In genomic region chr4:123995939-123996338, GRCh38 we compare ENCODE assay signal across 21 cellular contexts.
DNase-seq lines count a peak whose midpoint lies in the region; ATAC-seq and TF ChIP-seq lines count a peak whose summit lies in the region.
"Had no signal": no experiment of that assay in that cellular context is flagged by ENCODE, and none has a peak within 500 bp of the region (broad histone marks: within the 10 kb centered on the region; RNA-seq: fewer than 3 reads in every experiment).

No MANE protein-coding gene starts in this region.

- H3K4me3 ChIP-seq in RWPE2 (ENCODE audit: severe bottlenecking) (no peak overlapping the region), mesendoderm (ENCODE audit: low read length) (no peak overlapping the region)
- H3K4me3 ChIP-seq: adrenal gland, hepatocyte, stomach had no signal

- H3K27me3 ChIP-seq in RWPE2 (ENCODE audit: insufficient read depth, poor library complexity, severe bottlenecking) (no peaks in the 10 kb centered on the region), mesendoderm (ENCODE audit: insufficient read depth, low read length, poor library complexity) (no peaks in the 10 kb centered on the region)
- H3K27me3 ChIP-seq: adrenal gland, hepatocyte, stomach had no signal

- no peak overlapping the region for H3K9ac ChIP-seq in mesendoderm (ENCODE audit: low read length)

- no peak overlapping the region for H3K27ac ChIP-seq in RWPE2 (ENCODE audit: poor library complexity, severe bottlenecking)
- H3K27ac ChIP-seq in mesendoderm (ENCODE audit: low read depth, low read length): no peak overlapping the region
- H3K27ac ChIP-seq: adrenal gland, hepatocyte, stomach had no signal

- no CpG with 5 or more reads among the region's 2 CpGs for WGBS in mesendoderm (ENCODE audit: extremely low coverage, insufficient coverage, low lambda C conversion rate)

- H3K36me3 ChIP-seq in RWPE2 (ENCODE audit: low read depth) (no peaks in the 10 kb centered on the region), mesendoderm (ENCODE audit: control insufficient read depth, insufficient read depth, low read length) (no peaks in the 10 kb centered on the region)
- H3K36me3 ChIP-seq: adrenal gland, stomach had no signal

- no peak overlapping the region for H4K5ac ChIP-seq in mesendoderm (ENCODE audit: low read length)

- H3K4me1 ChIP-seq in RWPE2 (ENCODE audit: insufficient read depth, poor library complexity, severe bottlenecking) (no peaks in the 10 kb centered on the region), mesendoderm (ENCODE audit: control insufficient read depth, low read depth, low read length) (no peaks in the 10 kb centered on the region)
- H3K4me1 ChIP-seq: adrenal gland, stomach had no signal

- H3K79me1 ChIP-seq in mesendoderm (ENCODE audit: low read length): no peaks in the 10 kb centered on the region

- no peak overlapping the region for H4K8ac ChIP-seq in mesendoderm (ENCODE audit: low read depth, low read length)

- H3K79me2 ChIP-seq in mesendoderm (ENCODE audit: control insufficient read depth, insufficient read depth, low read length): no peaks in the 10 kb centered on the region
- H3K79me2 ChIP-seq: hepatocyte had no signal

- no peak overlapping the region for H2BK5ac ChIP-seq in mesendoderm (ENCODE audit: low read length)

- H3K56ac ChIP-seq in mesendoderm (ENCODE audit: low read length): no peak overlapping the region

- H3K18ac ChIP-seq in mesendoderm (ENCODE audit: low read length): no peak overlapping the region

- no peak overlapping the region for H2BK120ac ChIP-seq in mesendoderm (ENCODE audit: low read depth, low read length)

- H3K9me3 ChIP-seq in RWPE2 (ENCODE audit: severe bottlenecking): peaks cover 2% of the 10 kb centered on the region
- H3K9me3 ChIP-seq: adrenal gland had no signal

- H3K4ac ChIP-seq in mesendoderm (ENCODE audit: low read depth, low read length): no peak overlapping the region

- peak; percentile 83 for DNase-seq in GM04503 (ENCODE audit: low read depth)
- DNase-seq in RWPE2 (ENCODE audit: low spot score): no peak
- peak; percentile 49 for DNase-seq in fibroblast of gingiva (ENCODE audit: low read depth)
- DNase-seq in renal cortical epithelial cell (ENCODE audit: low read depth): peak; percentile 89
- DNase-seq in mesendoderm: no peak
- no peak for DNase-seq in GM13977 (ENCODE audit: low spot score)
- DNase-seq: activated CD4-positive, alpha-beta T cell treated with anti-CD3 and anti-CD28 coated beads for 4 hours; activated T-cell treated with anti-CD3 and anti-CD28 coated beads, Interleukin-2, amount 50 U/mL, for 1 hour; CD4-positive, alpha-beta memory T cell; effector CD8-positive, alpha-beta T cell; KG1; left ventricle myocardium superior; NCI-H187; NCI-H526 treated with DMSO at 0.1 percent for 48 hours; small intestine; stomach; T-helper 17 cell had no signal

- in situ Hi-C loops in GM13977 (cut with MboI; ENCODE audit: low pct_unique_long_range_greater_than_20kb, low sequenced_read_pairs, unreplicated experiment): no loop called here

- ATAC-seq in RWPE2 (ENCODE audit: low read depth): peak; percentile 67; the same call in 2 of the 3 replicates
- ATAC-seq in HG02763 (IDR thresholded peaks at IDR 0.05; ENCODE audit: unreplicated experiment): no peak
- ATAC-seq in HG03045 (IDR thresholded peaks at IDR 0.05; ENCODE audit: unreplicated experiment): no peak
- ATAC-seq: left ventricle myocardium superior, T-helper 17 cell had no signal

- no peak overlapping the region for H3K23ac ChIP-seq in mesendoderm (ENCODE audit: low read length)

- no peak overlapping the region for H2AK5ac ChIP-seq in mesendoderm (ENCODE audit: low read length)

- TF ChIP-seq CTCF in RWPE2 (IDR thresholded peaks at IDR 0.05; ENCODE audit: poor library complexity, severe bottlenecking) (no peak), GM13977 (IDR thresholded peaks at IDR 0.05; ENCODE audit: extremely low read depth, insufficient read depth, missing control alignments) (no peak)

- no peak overlapping the region for H3K4me2 ChIP-seq in mesendoderm (ENCODE audit: low read length)
- H3K4me2 ChIP-seq: hepatocyte had no signal

- no peak overlapping the region for H2BK15ac ChIP-seq in mesendoderm (replicated peaks; ENCODE audit: low read depth)

Comparison
In these comparisons a context has a peak if more than half of its experiments do, and no peak if none do; other contexts are left out.
1. DNase-seq: peak in GM04503 (single experiment), fibroblast of gingiva (single experiment) and renal cortical epithelial cell (single experiment); none in RWPE2 (single experiment), mesendoderm (single experiment) and GM13977 (single experiment).